ENCODE assay signal across 10 cellular contexts in genomic region chr7:1056006-1056784, GRCh38. TPM values are rescaled to one million over a fixed set of nuclear protein-coding genes. Genes with fewer than 3 reads are reported as not detected.
DNase-seq lines count a peak whose midpoint lies in the region; ATAC-seq and TF ChIP-seq lines count a peak whose summit lies in the region.
"Had no signal": no experiment of that assay in that cellular context is flagged by ENCODE, and none has a peak within 500 bp of the region (broad histone marks: within the 10 kb centered on the region; RNA-seq: fewer than 3 reads in every experiment).

No MANE protein-coding gene starts in this region.

- H3K27ac ChIP-seq in coronary artery (peak overlapping the region in 1 of 2 donors; percentile 79), vagina (peak overlapping the region; percentile 57), neural progenitor cell (no peak overlapping the region)
- H3K27ac ChIP-seq: PC-9 had no signal

- H3K4me1 Mint-ChIP-seq in natural killer cell (peaks cover 10 to 35% of the 10 kb centered on the region in 2 donors), neural progenitor cell (peaks cover 35% of the 10 kb centered on the region), glutamatergic neuron (ENCODE audit: low read depth, unreplicated experiment) (peaks cover 14% of the 10 kb centered on the region)
- peaks cover 6 to 24% of the 10 kb centered on the region in 2 donors for H3K4me1 Mint-ChIP-seq in natural killer cell treated with Interleukin-12 subunit alpha and Interleukin-12 subunit beta and Interleukin-15 and Interleukin-18, amount 100 ng/mL, for 72 hours (ENCODE audit: low read depth in 2 of 2)

- no peak for TF ChIP-seq POLR2A in vagina (IDR thresholded peaks at IDR 0.05)

- no peak for TF ChIP-seq CTCF in natural killer cell (IDR thresholded peaks at IDR 0.05)
- TF ChIP-seq CTCF in coronary artery (IDR thresholded peaks at IDR 0.05) = no peak
- no peak for TF ChIP-seq CTCF in vagina (IDR thresholded peaks at IDR 0.05)
- no peak for TF ChIP-seq CTCF in neural progenitor cell (IDR thresholded peaks at IDR 0.05)
- no peak for TF ChIP-seq CTCF in glutamatergic neuron (IDR thresholded peaks at IDR 0.05; ENCODE audit: partially characterized antibody, unreplicated experiment)

- no peaks in the 10 kb centered on the region for H3K36me3 Mint-ChIP-seq in natural killer cell
- no peaks in the 10 kb centered on the region for H3K36me3 Mint-ChIP-seq in natural killer cell treated with Interleukin-12 subunit alpha and Interleukin-12 subunit beta and Interleukin-15 and Interleukin-18, amount 100 ng/mL, for 72 hours
- peaks cover 5% of the 10 kb centered on the region for H3K36me3 Mint-ChIP-seq in neural progenitor cell
- H3K36me3 Mint-ChIP-seq in glutamatergic neuron (ENCODE audit: unreplicated experiment) = no peaks in the 10 kb centered on the region

- no peaks in the 10 kb centered on the region for H3K27me3 ChIP-seq in vagina
- no peaks in the 10 kb centered on the region for H3K27me3 ChIP-seq in neural progenitor cell

- H3F3A ChIP-seq in neural progenitor cell (ENCODE audit: low read depth) = peaks cover 26% of the 10 kb centered on the region

- H3K9me3 Mint-ChIP-seq in natural killer cell (no peaks in the 10 kb centered on the region), neural progenitor cell (no peaks in the 10 kb centered on the region), glutamatergic neuron (ENCODE audit: unreplicated experiment) (peaks cover 2% of the 10 kb centered on the region)
- no peaks in the 10 kb centered on the region for H3K9me3 Mint-ChIP-seq in natural killer cell treated with Interleukin-12 subunit alpha and Interleukin-12 subunit beta and Interleukin-15 and Interleukin-18, amount 100 ng/mL, for 72 hours

- H3K4me1 ChIP-seq in vagina = peaks cover 52% of the 10 kb centered on the region
- peaks cover 50% of the 10 kb centered on the region for H3K4me1 ChIP-seq in neural progenitor cell

- H3K9ac ChIP-seq in neural progenitor cell = no peak overlapping the region

- H3K4me3 ChIP-seq in coronary artery (peak overlapping the region; percentile 61), vagina (peak overlapping the region; percentile 21 to 32), neural progenitor cell (no peak overlapping the region)
- H3K4me3 ChIP-seq: PC-9 had no signal

- intact Hi-C loops in natural killer cell (cut with micrococcal nuclease) = no loop called here
- intact Hi-C loops in vagina (cut with DNase I) = no loop called here

- H3K36me3 ChIP-seq in vagina = no peaks in the 10 kb centered on the region
- no peaks in the 10 kb centered on the region for H3K36me3 ChIP-seq in neural progenitor cell

- no peak overlapping the region for H3K4me2 ChIP-seq in neural progenitor cell
- H3K4me2 ChIP-seq: PC-9 had no signal

- no peak overlapping the region for H2AFZ ChIP-seq in neural progenitor cell (replicated peaks)
- H2AFZ ChIP-seq: PC-9 had no signal

- H3K79me2 ChIP-seq in neural progenitor cell (ENCODE audit: low read depth) = peaks cover 9% of the 10 kb centered on the region

- H3K27me3 Mint-ChIP-seq in natural killer cell (ENCODE audit: low read depth in 2 of 2) (peaks cover 2 to 11% of the 10 kb centered on the region in 2 donors), neural progenitor cell (ENCODE audit: insufficient read depth, low read depth) (peaks cover 7% of the 10 kb centered on the region), glutamatergic neuron (ENCODE audit: unreplicated experiment) (peaks cover 9% of the 10 kb centered on the region)
- peaks cover 0 to 4% of the 10 kb centered on the region in 2 donors for H3K27me3 Mint-ChIP-seq in natural killer cell treated with Interleukin-12 subunit alpha and Interleukin-12 subunit beta and Interleukin-15 and Interleukin-18, amount 100 ng/mL, for 72 hours

- DNase-seq in natural killer cell (no peak), coronary artery (ENCODE audit: low spot score) (no peak), lung microvascular endothelial cell (ENCODE audit: low read depth in 2 of 2) (peak; percentile 79 to 88), vagina (ENCODE audit: extremely low spot score in 2 of 2) (no peak), neural progenitor cell (ENCODE audit: low spot score) (no peak), glutamatergic neuron (no peak)
- DNase-seq in natural killer cell treated with Interleukin-12 subunit alpha and Interleukin-12 subunit beta and Interleukin-15 and Interleukin-18, amount 100 ng/mL, for 72 hours (ENCODE audit: low spot score) = no peak
- no peak for DNase-seq in stimulated activated CD4-positive, alpha-beta T cell treated with anti-CD3 and anti-CD28 coated beads, Interleukin-2, amount 100 ng/mL, for 24 hours
- DNase-seq: left colon had no signal

- H4K20me1 ChIP-seq in neural progenitor cell (ENCODE audit: low read depth) = peaks cover 12% of the 10 kb centered on the region

- peak overlapping the region; percentile 4 for H3K4me3 Mint-ChIP-seq in natural killer cell
- H3K4me3 Mint-ChIP-seq in natural killer cell treated with Interleukin-12 subunit alpha and Interleukin-12 subunit beta and Interleukin-15 and Interleukin-18, amount 100 ng/mL, for 72 hours = no peak overlapping the region
- no peak overlapping the region for H3K4me3 Mint-ChIP-seq in neural progenitor cell
- no peak overlapping the region for H3K4me3 Mint-ChIP-seq in glutamatergic neuron (ENCODE audit: unreplicated experiment)

- ATAC-seq in natural killer cell = peak in 1 of 3 donors; percentile 35
- no peak for ATAC-seq in natural killer cell treated with Interleukin-12 subunit alpha and Interleukin-12 subunit beta and Interleukin-15 and Interleukin-18, amount 100 ng/mL, for 72 hours
- ATAC-seq: left colon had no signal

- H3K27ac Mint-ChIP-seq in natural killer cell (no peak overlapping the region), neural progenitor cell (no peak overlapping the region), glutamatergic neuron (ENCODE audit: unreplicated experiment) (no peak overlapping the region)
- H3K27ac Mint-ChIP-seq in natural killer cell treated with Interleukin-12 subunit alpha and Interleukin-12 subunit beta and Interleukin-15 and Interleukin-18, amount 100 ng/mL, for 72 hours = no peak overlapping the region

- H3K9me3 ChIP-seq in vagina = no peaks in the 10 kb centered on the region
- H3K9me3 ChIP-seq in neural progenitor cell (ENCODE audit: low read depth) = no peaks in the 10 kb centered on the region

RNA-seq across cellular contexts. Expression of gene GPR146, which starts 11.8 kb away (rescaled TPM):
- total RNA-seq in natural killer cell (1 to 10 TPM; 2.3 to 4.5 (median 2.5) TPM), lung microvascular endothelial cell (24.0 and 90.3 TPM in 2 replicates), vagina (36.1 TPM), neural progenitor cell (ENCODE audit: low replicate concordance) (0.79 and 3.5 TPM in 2 replicates), glutamatergic neuron (ENCODE audit: unreplicated experiment) (3.1 TPM)
- 1 to 10 TPM in 1 of 2 donors, under 1 TPM in 1; 0.89 to 8.1 TPM for total RNA-seq in natural killer cell treated with Interleukin-12 subunit alpha and Interleukin-12 subunit beta and Interleukin-15 and Interleukin-18, amount 100 ng/mL, for 72 hours

RNA-seq across cellular contexts. Expression of gene GPER1, which starts 31.7 kb away (rescaled TPM):
- total RNA-seq in natural killer cell (under 1 TPM in 2 of 3 donors, not detected in 1; 0.25 to 0.26 TPM), lung microvascular endothelial cell (1.1 and 1.2 TPM in 2 replicates), vagina (8.3 TPM), neural progenitor cell (ENCODE audit: low replicate concordance) (1.2 and 1.3 TPM in 2 replicates), glutamatergic neuron (ENCODE audit: unreplicated experiment) (0.59 TPM)
- total RNA-seq in natural killer cell treated with Interleukin-12 subunit alpha and Interleukin-12 subunit beta and Interleukin-15 and Interleukin-18, amount 100 ng/mL, for 72 hours = not detected

Comparison
In these comparisons a context has a peak if more than half of its experiments do, and no peak if none do; other contexts are left out.
1. DNase-seq: peak in lung microvascular endothelial cell (2 of 2); none in natural killer cell (single experiment), natural killer cell treated with Interleukin-12 subunit alpha and Interleukin-12 subunit beta and Interleukin-15 and Interleukin-18, amount 100 ng/mL, for 72 hours (single experiment), coronary artery (single experiment), vagina (0 of 2), neural progenitor cell (single experiment), stimulated activated CD4-positive, alpha-beta T cell treated with anti-CD3 and anti-CD28 coated beads, Interleukin-2, amount 100 ng/mL, for 24 hours (0 of 2) and glutamatergic neuron (single experiment).